ENCODE assay signal across 15 cellular contexts in genomic region chr14:99789581-99789980, GRCh38. TPM values are rescaled to one million over a fixed set of nuclear protein-coding genes. Genes with fewer than 3 reads are reported as not detected.
"Had no signal": no experiment of that assay in that cellular context is flagged by ENCODE, and none has a peak within 500 bp of the region (broad histone marks: within the 10 kb centered on the region; RNA-seq: fewer than 3 reads in every experiment).

No MANE protein-coding gene starts in this region.

- DNase-seq: activated CD4-positive, alpha-beta memory T cell treated with anti-CD3 and anti-CD28 coated beads, Interleukin-2, amount 10 ng/mL, durations not matched to agents 7 days and 5 days; activated CD4-positive, alpha-beta T cell treated with anti-CD3 and anti-CD28 coated beads for 1 hour; activated CD8-positive, alpha-beta memory T cell treated with anti-CD3 and anti-CD28 coated beads, Interleukin-2, amount 50 U/mL, for 4 hours; activated T-cell treated with anti-CD3 and anti-CD28 coated beads, Interleukin-2, amount 50 U/mL, for 72 hours; effector memory CD8-positive, alpha-beta T cell; kidney glomerular epithelial cell; naive thymus-derived CD8-positive, alpha-beta T cell; right cardiac atrium; spleen; stimulated activated CD4-positive, alpha-beta T cell treated with anti-CD3 and anti-CD28 coated beads, Interleukin-2, amount 100 ng/mL, for 24 hours; stimulated activated naive B cell treated with anti-CD40 and anti-IgM and Interleukin-4, amounts not matched to agents 10 μg/mL and 1 μg/mL and 100 μg/mL, for 72 hours; testis had no signal

- H3K9me3 ChIP-seq: neutrophil, spleen, testis had no signal

- H3K4me3 ChIP-seq: lung, spleen, testis had no signal

- H3K27ac ChIP-seq: epithelial cell of prostate, neutrophil, spleen, testis had no signal

- ATAC-seq: activated T-cell treated with anti-CD3 and anti-CD28 coated beads, Interleukin-2, amount 50 U/mL, for 72 hours; effector memory CD8-positive, alpha-beta T cell; naive thymus-derived CD8-positive, alpha-beta T cell; right cardiac atrium; stimulated activated naive B cell treated with anti-CD40 and anti-IgM and Interleukin-4, amounts not matched to agents 10 μg/mL and 1 μg/mL and 100 μg/mL, for 72 hours had no signal

- H3K36me3 ChIP-seq: neutrophil, spleen had no signal

- H3K27me3 ChIP-seq: testis had no signal

RNA-seq across cellular contexts. Expression of gene EML1, which starts 3.6 kb away (rescaled TPM):
- total RNA-seq: activated CD4-positive, alpha-beta memory T cell treated with anti-CD3 and anti-CD28 coated beads, Interleukin-2, amount 10 ng/mL, durations not matched to agents 7 days and 5 days; naive thymus-derived CD8-positive, alpha-beta T cell had no signal
- polyA plus RNA-seq: naive thymus-derived CD8-positive, alpha-beta T cell had no signal
